10 cellular contexts compared by ENCODE assay signal in the genomic region with DNA sequence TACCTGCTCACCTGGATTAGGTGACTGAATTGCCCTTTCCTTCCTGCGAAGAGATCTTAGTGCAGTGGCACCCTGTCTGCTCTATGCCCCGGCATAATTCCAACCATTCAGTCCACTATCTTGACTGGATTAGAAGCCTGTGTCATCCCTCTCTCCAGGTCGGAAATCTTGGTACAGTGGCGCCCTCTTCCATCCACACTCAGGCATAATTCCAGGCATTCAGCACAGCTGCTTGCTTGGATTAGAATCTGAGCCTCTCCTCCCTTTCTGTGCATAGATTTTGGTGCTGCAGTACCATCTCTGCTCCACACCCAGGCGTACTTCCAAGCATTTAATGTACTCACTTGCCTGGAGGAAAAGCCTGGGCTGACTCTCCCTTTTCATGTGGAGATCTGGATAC.
DNase-seq lines count a peak whose midpoint lies in the region; ATAC-seq and TF ChIP-seq lines count a peak whose summit lies in the region.
"Had no signal": no experiment of that assay in that cellular context is flagged by ENCODE, and none has a peak within 500 bp of the region (broad histone marks: within the 10 kb centered on the region; RNA-seq: fewer than 3 reads in every experiment).

No MANE protein-coding gene starts in this region.

- no peaks in the 10 kb centered on the region for H3K36me3 Mint-ChIP-seq in osteocyte (ENCODE audit: unreplicated experiment)
- H3K36me3 Mint-ChIP-seq in CD8-positive, alpha-beta T cell, result no peaks in the 10 kb centered on the region

- peaks cover 11% of the 10 kb centered on the region for H3K9me3 Mint-ChIP-seq in osteocyte (ENCODE audit: unreplicated experiment)
- peaks cover 2% of the 10 kb centered on the region for H3K9me3 Mint-ChIP-seq in CD8-positive, alpha-beta T cell

- H3K4me1 ChIP-seq in CD8-positive, alpha-beta T cell (ENCODE audit: insufficient read depth, low read length), result no peaks in the 10 kb centered on the region
- H3K4me1 ChIP-seq: parathyroid adenoma had no signal

- H3K9me3 ChIP-seq in CD8-positive, alpha-beta T cell (ENCODE audit: low read length), result no peaks in the 10 kb centered on the region

- POLR2A ChIA-PET in CD8-positive, alpha-beta T cell (lab: Charles Lee), result no interaction called here

- no peak overlapping the region for H3K27ac Mint-ChIP-seq in osteocyte (ENCODE audit: unreplicated experiment)
- H3K27ac Mint-ChIP-seq in CD8-positive, alpha-beta T cell, result no peak overlapping the region

- no peaks in the 10 kb centered on the region for H3K27me3 ChIP-seq in CD8-positive, alpha-beta T cell (ENCODE audit: insufficient read depth, low read length)

- no peaks in the 10 kb centered on the region for H3K36me3 ChIP-seq in CD8-positive, alpha-beta T cell (ENCODE audit: insufficient read depth, low read length)

- H3K4me1 Mint-ChIP-seq in osteocyte (ENCODE audit: unreplicated experiment), result no peaks in the 10 kb centered on the region
- H3K4me1 Mint-ChIP-seq in CD8-positive, alpha-beta T cell (ENCODE audit: low read depth), result no peaks in the 10 kb centered on the region

- intact Hi-C loops in CD8-positive, alpha-beta T cell (cut with DNase I, micrococcal nuclease), result no loop called here

- DNase-seq in NCI-H2081 treated with DMSO at 0.1 percent for 48 hours (lab: John Stamatoyannopoulos, UW) (peak; percentile 18), choroid plexus epithelial cell (ENCODE audit: low read depth) (peak; percentile 20), osteocyte (ENCODE audit: extremely low spot score, unreplicated experiment) (no peak), inferior parietal cortex (ENCODE audit: extremely low spot score) (no peak), DMS79 treated with DMSO at 0.1 percent for 48 hours (lab: John Stamatoyannopoulos, UW) (no peak)
- no peak for DNase-seq in CD8-positive, alpha-beta T cell

- ATAC-seq in GM21528 (IDR thresholded peaks at IDR 0.05; ENCODE audit: low FRiP score, unreplicated experiment) (peak; percentile 13), GM21717 (IDR thresholded peaks at IDR 0.05; ENCODE audit: unreplicated experiment) (no peak)
- ATAC-seq in CD8-positive, alpha-beta T cell, result no peak
- ATAC-seq: Right ventricle myocardium inferior had no signal

- H3K4me3 ChIP-seq in choroid plexus epithelial cell (ENCODE audit: low read depth, low read length), result no peak overlapping the region
- H3K4me3 ChIP-seq in CD8-positive, alpha-beta T cell (ENCODE audit: low read depth, low read length), result no peak overlapping the region

- no peak overlapping the region for H3K27ac ChIP-seq in CD8-positive, alpha-beta T cell (ENCODE audit: low read depth, low read length)
- H3K27ac ChIP-seq: parathyroid adenoma had no signal

- H3K4me3 Mint-ChIP-seq in osteocyte (ENCODE audit: unreplicated experiment), result no peak overlapping the region
- no peak overlapping the region for H3K4me3 Mint-ChIP-seq in CD8-positive, alpha-beta T cell

- TF ChIP-seq CTCF in choroid plexus epithelial cell (conservative IDR thresholded peaks at IDR 0.05; ENCODE audit: low read depth, low read length) (peak; percentile 46), osteocyte (IDR thresholded peaks at IDR 0.05) (peak; percentile 27)
- no peak for TF ChIP-seq CTCF in CD8-positive, alpha-beta T cell (IDR thresholded peaks at IDR 0.05)

- H3K27me3 Mint-ChIP-seq in osteocyte (ENCODE audit: unreplicated experiment), result no peaks in the 10 kb centered on the region
- no peaks in the 10 kb centered on the region for H3K27me3 Mint-ChIP-seq in CD8-positive, alpha-beta T cell (ENCODE audit: low read depth)

- CTCF ChIA-PET in CD8-positive, alpha-beta T cell (lab: Charles Lee), result no interaction called here

Comparison
In these comparisons a context has a peak if more than half of its experiments do, and no peak if none do; other contexts are left out.
1. DNase-seq: peak in NCI-H2081 treated with DMSO at 0.1 percent for 48 hours (single experiment) and choroid plexus epithelial cell (single experiment); none in osteocyte (single experiment), inferior parietal cortex (single experiment), CD8-positive, alpha-beta T cell (0 of 7) and DMS79 treated with DMSO at 0.1 percent for 48 hours (single experiment).